In the genomic region with DNA sequence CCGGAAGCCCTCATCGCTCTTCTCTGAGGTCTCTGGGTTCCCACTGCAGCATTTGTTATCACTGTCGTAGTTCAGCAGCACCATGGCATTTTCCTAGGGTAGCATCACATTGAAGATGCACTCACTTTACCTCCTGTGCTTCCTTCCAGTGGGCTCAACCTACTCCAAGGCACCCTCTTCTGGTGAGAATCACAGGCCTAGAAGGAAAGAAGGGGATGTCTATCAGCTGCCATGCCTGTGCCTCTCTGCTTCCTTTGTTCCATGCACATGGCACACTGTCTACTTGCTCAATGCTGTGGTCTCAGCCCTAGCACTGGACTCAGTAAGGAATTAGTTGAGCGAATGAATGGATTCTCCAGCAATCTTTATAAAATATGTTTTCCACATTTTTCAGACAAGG, we compare ENCODE assay signal across 12 cellular contexts. TPM values are rescaled to one million over a fixed set of nuclear protein-coding genes. Genes with fewer than 3 reads are reported as not detected.
A peak's percentile ranks its signal among the peaks of the same experiment; 100 is the strongest.
DNase-seq lines count a peak whose midpoint lies in the region; ATAC-seq and TF ChIP-seq lines count a peak whose summit lies in the region.
"Had no signal": no experiment of that assay in that cellular context is flagged by ENCODE, and none has a peak within 500 bp of the region (broad histone marks: within the 10 kb centered on the region; RNA-seq: fewer than 3 reads in every experiment).

No MANE protein-coding gene starts in this region.

- DNase-seq in A673 (ENCODE audit: low spot score) (peak; percentile 12), EH (ENCODE audit: low read depth) (peak; percentile 22), SK-MEL-5 (ENCODE audit: low read depth, low spot score) (peak; percentile 57), fibroblast of pulmonary artery (ENCODE audit: low read depth) (peak; percentile 31), germinal center (ENCODE audit: low spot score) (no peak), SHP77 (lab: John Stamatoyannopoulos, UW) (no peak)
- DNase-seq in activated CD4-positive, alpha-beta T cell treated with anti-CD3 and anti-CD28 coated beads, Interleukin-2, amount 50 U/mL, for 1 hour: no peak
- DNase-seq: activated CD4-positive, alpha-beta T cell treated with anti-CD3 and anti-CD28 coated beads, Interleukin-2, amount 10 ng/mL, durations not matched to agents 24 days and 14 days; NCI-H1436 had no signal

- in situ Hi-C loops in SK-MEL-5 (cut with HindIII; ENCODE audit: low pct_unique_long_range_greater_than_20kb, low sequenced_read_pairs): no loop called here

- no peaks in the 10 kb centered on the region for H3K27me3 ChIP-seq in A673 (replicated peaks; ENCODE audit: insufficient read depth, low read depth, low read length, poor library complexity)

- no peak for ATAC-seq in HG02763 (IDR thresholded peaks at IDR 0.05; ENCODE audit: unreplicated experiment)

- H3K9me3 ChIP-seq in A673 (ENCODE audit: low read depth, low read length, poor library complexity, severe bottlenecking): no peaks in the 10 kb centered on the region

- CTCF ChIA-PET in A673 (lab: Charles Lee): interaction anchor here (1.4 kb wide), 1 partner anchor 224 kb away, joined by 7 read pairs; no protein-coding TSS in a partner anchor

- intact Hi-C loops in A673 (cut with micrococcal nuclease; ENCODE audit: unreplicated experiment): loop anchor here (2.0 to 10.0 kb wide), 2 partner anchors 223 to 319 kb away; partner anchors contain the start of gene GGTLC1

- H3K4me3 ChIP-seq in A673 (ENCODE audit: low read depth, low read length, poor library complexity, severe bottlenecking): no peak overlapping the region
- H3K4me3 ChIP-seq in fibroblast of pulmonary artery (replicated peaks; ENCODE audit: low read depth, low read length): no peak overlapping the region

- H3K4me1 ChIP-seq in A673 (ENCODE audit: insufficient read depth, low read length, poor library complexity, severe bottlenecking): no peaks in the 10 kb centered on the region

- peak; percentile 25; the same call in 1 of the 2 replicates for TF ChIP-seq CTCF in A673 (conservative IDR thresholded peaks at IDR 0.05; ENCODE audit: low read depth, low read length)
- TF ChIP-seq CTCF in fibroblast of pulmonary artery (IDR thresholded peaks at IDR 0.05; ENCODE audit: low read length, missing control alignments): peak; percentile 44

- POLR2A ChIA-PET in A673 (lab: Charles Lee; ENCODE audit: low non-redundant PET): no interaction called here

- no peak overlapping the region for H3K27ac ChIP-seq in A673 (ENCODE audit: low read depth, low read length, poor library complexity, severe bottlenecking)

- H3K36me3 ChIP-seq in A673 (ENCODE audit: insufficient read depth, low read length, poor library complexity, severe bottlenecking): no peaks in the 10 kb centered on the region

- no TSS peak for BruUV-seq in A673 (replicated peaks; lab: Mats Ljungman, UMichigan)

RNA-seq across cellular contexts. Expression of gene CST4, which starts 22.6 kb away (rescaled TPM):
- not detected in 2 replicates for total RNA-seq in A673 (2021)
- not detected in 2 replicates for total RNA-seq in SK-MEL-5 (2014; rRNA removed; shearing (Covaris generic))
- polyA plus RNA-seq in SK-MEL-5 (2015; cell fraction: cytosol; rRNA removed): not detected in 2 replicates
- polyA plus RNA-seq in SK-MEL-5 (2015; cell fraction: nucleus; rRNA removed): not detected in 2 replicates
- total RNA-seq: activated CD4-positive, alpha-beta T cell treated with anti-CD3 and anti-CD28 coated beads, Interleukin-2, amount 10 ng/mL, durations not matched to agents 24 days and 14 days; astrocyte; subcutaneous adipose tissue had no signal

RNA-seq across cellular contexts. Expression of gene CST3, which starts 28.4 kb away (rescaled TPM):
- 82.7 and 91.3 TPM in 2 replicates for total RNA-seq in A673 (2021)
- total RNA-seq in SK-MEL-5 (2014; rRNA removed; shearing (Covaris generic)): 294 and 300 TPM in 2 replicates
- polyA plus RNA-seq in SK-MEL-5 (2015; cell fraction: cytosol; rRNA removed): 911 and 984 TPM in 2 replicates
- 63.3 and 64.3 TPM in 2 replicates for polyA plus RNA-seq in SK-MEL-5 (2015; cell fraction: nucleus; rRNA removed)

Comparison
In these comparisons a context has a peak if more than half of its experiments do, and no peak if none do; other contexts are left out.
1. DNase-seq: peak in A673 (single experiment), EH (single experiment), SK-MEL-5 (single experiment) and fibroblast of pulmonary artery (single experiment); none in germinal center (single experiment), SHP77 (0 of 2) and activated CD4-positive, alpha-beta T cell treated with anti-CD3 and anti-CD28 coated beads, Interleukin-2, amount 50 U/mL, for 1 hour (single experiment).